8 cellular contexts compared by ENCODE assay signal in the genomic region with DNA sequence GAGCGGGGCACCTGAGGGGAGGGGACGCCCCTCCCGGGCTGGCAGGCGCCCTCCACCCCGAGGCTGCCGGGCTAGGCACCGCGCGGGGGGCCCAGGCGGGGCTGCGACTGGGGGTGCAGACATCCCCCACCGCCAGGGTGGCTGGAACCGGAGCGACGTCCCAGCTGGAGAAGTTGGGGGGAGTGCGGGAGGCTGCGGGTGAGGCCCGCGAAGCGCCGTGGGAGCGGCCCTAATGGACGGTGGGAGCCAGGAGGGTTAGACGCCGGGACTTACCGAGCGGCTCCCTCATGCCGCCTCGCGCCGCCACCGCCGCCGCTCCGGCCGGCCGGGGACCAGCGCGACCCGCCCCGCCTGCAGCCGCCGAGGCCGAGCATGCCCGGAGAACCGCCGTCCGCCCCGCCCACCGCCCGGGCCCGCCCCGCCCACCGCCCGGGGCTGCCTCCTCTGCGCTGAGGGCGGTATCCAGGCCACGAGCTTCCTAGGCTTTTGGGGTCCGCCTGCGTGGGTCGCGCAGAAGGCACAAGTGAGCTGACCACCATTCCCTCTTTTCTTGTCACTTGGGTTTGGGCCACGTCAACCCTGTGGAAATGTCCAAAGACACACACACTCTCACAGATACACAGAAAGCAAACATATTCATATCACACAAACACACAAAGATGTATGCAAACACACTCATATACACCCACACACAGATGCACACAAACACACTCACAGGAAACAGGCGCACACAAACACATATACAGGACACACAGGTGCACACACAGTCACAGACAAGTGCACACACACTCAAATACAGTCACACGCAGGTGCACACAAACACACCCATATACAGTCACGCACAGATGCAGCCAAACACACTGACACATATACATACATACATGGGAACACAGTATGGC. TPM values are rescaled to one million over a fixed set of nuclear protein-coding genes. Genes with fewer than 3 reads are reported as not detected.
DNase-seq lines count a peak whose midpoint lies in the region; ATAC-seq and TF ChIP-seq lines count a peak whose summit lies in the region.

A gene with protein sequence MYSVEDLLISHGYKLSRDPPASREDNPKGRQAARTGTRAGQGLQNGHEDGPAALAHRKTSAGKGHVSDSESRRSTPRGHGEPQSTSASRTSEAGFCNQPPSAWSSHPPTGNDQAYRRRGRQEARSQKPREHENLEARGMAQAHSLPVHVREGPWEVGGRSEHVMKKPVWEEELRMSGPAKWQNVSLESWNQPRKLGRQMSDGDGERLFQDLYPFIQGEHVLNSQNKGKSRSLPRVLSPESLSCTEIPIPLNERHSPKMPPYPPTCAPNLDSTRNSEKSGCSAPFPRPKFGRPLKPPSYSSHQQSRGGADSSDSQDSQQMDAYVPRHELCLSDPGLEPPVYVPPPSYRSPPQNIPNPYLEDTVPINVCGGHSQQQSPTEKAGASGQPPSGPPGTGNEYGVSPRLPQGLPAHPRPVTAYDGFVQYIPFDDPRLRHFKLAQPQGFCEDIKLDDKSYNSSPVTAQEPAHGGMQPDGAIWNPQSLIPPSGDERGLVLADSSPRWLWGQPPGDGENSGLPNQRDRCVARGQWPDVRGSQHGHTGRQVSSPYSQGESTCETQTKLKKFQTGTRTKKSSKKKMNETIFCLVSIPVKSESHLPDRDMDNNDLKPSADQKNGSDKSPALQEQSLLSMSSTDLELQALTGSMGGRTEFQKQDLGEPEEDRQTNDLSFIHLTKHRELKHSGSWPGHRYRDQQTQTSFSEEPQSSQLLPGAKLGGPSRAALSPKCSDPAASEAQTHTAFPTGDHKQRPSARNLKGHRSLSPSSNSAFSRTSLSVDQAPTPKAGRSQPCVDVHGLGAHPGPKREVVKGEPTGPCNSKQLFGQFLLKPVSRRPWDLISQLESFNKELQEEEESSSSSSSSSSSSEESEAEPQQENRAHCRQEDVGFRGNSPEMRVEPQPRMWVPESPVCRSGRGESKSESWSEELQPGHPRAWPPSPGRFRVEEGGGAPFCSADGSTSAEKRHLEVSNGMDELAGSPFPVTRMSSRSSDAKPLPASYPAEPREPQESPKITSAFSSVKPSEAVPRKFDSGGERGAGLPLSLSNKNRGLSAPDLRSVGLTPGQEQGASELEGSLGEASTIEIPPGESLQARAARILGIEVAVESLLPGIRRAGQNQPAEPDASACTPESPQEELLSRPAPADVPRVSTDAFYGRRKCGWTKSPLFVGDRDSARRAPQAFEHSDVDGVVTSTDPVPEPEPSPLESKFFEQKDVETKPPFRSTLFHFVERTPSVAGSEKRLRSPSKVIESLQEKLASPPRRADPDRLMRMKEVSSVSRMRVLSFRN (N-terminal part only) (minus strand): TSS at position 378 of the 899 bp plus-strand sequence. CDS start 11,774 bp downstream, outside the sequence.

- TF ChIP-seq POLR2A in NB4 (IDR thresholded peaks at IDR 0.05; ENCODE audit: extremely low read depth, insufficient read length): no peak

- H3K4me1 Mint-ChIP-seq in activated CD8-positive, alpha-beta T cell treated with anti-CD3 and anti-CD28 coated beads, Interleukin-2, amount 10 ng/mL, durations not matched to agents 7 days and 5 days (ENCODE audit: low read depth): peaks cover 4% of the 10 kb centered on the region

- no peaks in the 10 kb centered on the region for H3K27me3 ChIP-seq in lung (ENCODE audit: control insufficient read depth, insufficient read depth)

- DNase-seq in SIG-M5 treated with dmso at 0.1 percent for 504 hours (lab: John Stamatoyannopoulos, UW; ENCODE audit: unreplicated experiment) (peak; percentile 3), SIG-M5 (lab: John Stamatoyannopoulos, UW) (no peak), NB4 (ENCODE audit: low read depth) (peak; percentile 47), lung (ENCODE audit: low spot score) (peak; percentile 72)
- peak; percentile 61 for DNase-seq in activated CD8-positive, alpha-beta T cell treated with anti-CD3 and anti-CD28 coated beads, Interleukin-2, amount 10 ng/mL, durations not matched to agents 7 days and 5 days
- DNase-seq in effector CD8-positive, alpha-beta T cell (lab: John Stamatoyannopoulos, UW): peak; percentile 17
- peak; percentile 21 to 26 (median 23) for DNase-seq in stimulated activated CD4-positive, alpha-beta T cell treated with anti-CD3 and anti-CD28 coated beads, TNF-alpha, amount 100 ng/mL, for 4 hours (ENCODE audit: low read depth in 3 of 3)

- no peak within 1 kb of the TSS for H3K27ac Mint-ChIP-seq in activated CD8-positive, alpha-beta T cell treated with anti-CD3 and anti-CD28 coated beads, Interleukin-2, amount 10 ng/mL, durations not matched to agents 7 days and 5 days

- H3K4me3 Mint-ChIP-seq in activated CD8-positive, alpha-beta T cell treated with anti-CD3 and anti-CD28 coated beads, Interleukin-2, amount 10 ng/mL, durations not matched to agents 7 days and 5 days: peak within 1 kb of the TSS; percentile 42

- 4 to 5% methylated on average over 55 to 66 of the region's 66 CpGs for WGBS in lung, 2 donors

- H3K4me1 ChIP-seq in lung (ENCODE audit: control insufficient read depth in 2 of 2, insufficient read depth in 2 of 2, low read length in 2 of 2): peaks cover 0 to 5% of the 10 kb centered on the region in 2 donors

- peak within 1 kb of the TSS; percentile 90 to 94 for H3K27ac ChIP-seq in lung (ENCODE audit: low read depth in 1 of 2, low read length in 1 of 2)

- peaks cover 75% of the 10 kb centered on the region for H3K27me3 Mint-ChIP-seq in activated CD8-positive, alpha-beta T cell treated with anti-CD3 and anti-CD28 coated beads, Interleukin-2, amount 10 ng/mL, durations not matched to agents 7 days and 5 days (ENCODE audit: low read depth)

- H3K9me3 ChIP-seq in lung (ENCODE audit: control insufficient read depth in 2 of 2, insufficient read depth in 1 of 2, low read length in 1 of 2): no peaks in the 10 kb centered on the region

- no peaks in the 10 kb centered on the region for H3K36me3 ChIP-seq in lung (ENCODE audit: control insufficient read depth in 2 of 2, insufficient read depth in 2 of 2, low read length in 2 of 2)

- peak; percentile 94 for ATAC-seq in activated CD8-positive, alpha-beta T cell treated with anti-CD3 and anti-CD28 coated beads, Interleukin-2, amount 10 ng/mL, durations not matched to agents 7 days and 5 days
- ATAC-seq in lung (ENCODE audit: insufficient read depth, low FRiP score) (peak; percentile 91), HG03139 (IDR thresholded peaks at IDR 0.05; ENCODE audit: unreplicated experiment) (no peak)

- POLR2A ChIA-PET in activated CD8-positive, alpha-beta T cell treated with anti-CD3 and anti-CD28 coated beads, Interleukin-2, amount 10 ng/mL, durations not matched to agents 7 days and 5 days (lab: Charles Lee): no interaction called here

- CTCF ChIA-PET in activated CD8-positive, alpha-beta T cell treated with anti-CD3 and anti-CD28 coated beads, Interleukin-2, amount 10 ng/mL, durations not matched to agents 7 days and 5 days (lab: Charles Lee): no interaction called here

- TF ChIP-seq CTCF in NB4 (IDR thresholded peaks at IDR 0.05; ENCODE audit: low read depth, low read length): no peak
- TF ChIP-seq CTCF in lung (IDR thresholded peaks at IDR 0.05; ENCODE audit: control extremely low read depth, extremely low read depth): no peak

- no peaks in the 10 kb centered on the region for H3K9me3 Mint-ChIP-seq in activated CD8-positive, alpha-beta T cell treated with anti-CD3 and anti-CD28 coated beads, Interleukin-2, amount 10 ng/mL, durations not matched to agents 7 days and 5 days (ENCODE audit: insufficient read depth)

- H3K4me3 ChIP-seq in NB4 (ENCODE audit: low read depth, low read length) (no peak within 1 kb of the TSS), lung (peak within 1 kb of the TSS; percentile 84)

- H3K36me3 Mint-ChIP-seq in activated CD8-positive, alpha-beta T cell treated with anti-CD3 and anti-CD28 coated beads, Interleukin-2, amount 10 ng/mL, durations not matched to agents 7 days and 5 days (ENCODE audit: low read depth): no peaks in the 10 kb centered on the region

RNA-seq across cellular contexts. Expression of the gene that starts here (rescaled TPM):
- under 1 TPM; 0.05 to 0.08 TPM for total RNA-seq in activated CD8-positive, alpha-beta T cell treated with anti-CD3 and anti-CD28 coated beads, Interleukin-2, amount 10 ng/mL, durations not matched to agents 7 days and 5 days
- 10 to 100 TPM; 41.9 to 93.7 TPM for total RNA-seq in lung
- 10 to 100 TPM; 11.3 to 12.2 TPM for polyA plus RNA-seq in lung

Comparison
In these comparisons a context has a peak if more than half of its experiments do, and no peak if none do; other contexts are left out.
1. RNA of the gene that starts here (total RNA-seq): 41.9 to 93.7 TPM in lung; 0.05 to 0.08 TPM in activated CD8-positive, alpha-beta T cell treated with anti-CD3 and anti-CD28 coated beads, Interleukin-2, amount 10 ng/mL, durations not matched to agents 7 days and 5 days; every median in the first group is over 10 times any median in the second.
2. Peak in DNase-seq and ATAC-seq in activated CD8-positive, alpha-beta T cell treated with anti-CD3 and anti-CD28 coated beads, Interleukin-2, amount 10 ng/mL, durations not matched to agents 7 days and 5 days; RNA of the gene not detected or under 1 TPM.